Comparison of ENCODE assay signal across 8 cellular contexts in genomic region chr7:77537595-77538185, GRCh38. TPM values are rescaled to one million over a fixed set of nuclear protein-coding genes. Genes with fewer than 3 reads are reported as not detected.
DNase-seq lines count a peak whose midpoint lies in the region; ATAC-seq and TF ChIP-seq lines count a peak whose summit lies in the region.

No MANE protein-coding gene starts in this region.

- peaks cover 0 to 5% of the 10 kb centered on the region in 2 donors for H3K36me3 Mint-ChIP-seq in CD4-positive, alpha-beta memory T cell
- peaks cover 1% of the 10 kb centered on the region for H3K36me3 Mint-ChIP-seq in chondrocyte (ENCODE audit: low read depth)

- no peaks in the 10 kb centered on the region for H3K27me3 Mint-ChIP-seq in CD4-positive, alpha-beta memory T cell
- H3K27me3 Mint-ChIP-seq in chondrocyte (ENCODE audit: low read depth), result no peaks in the 10 kb centered on the region

- TF ChIP-seq POLR2A in NB4 (IDR thresholded peaks at IDR 0.05; ENCODE audit: extremely low read depth, insufficient read length), result no peak

- H3K4me3 ChIP-seq in CD4-positive, alpha-beta memory T cell (ENCODE audit: low read length in 2 of 2), result peak overlapping the region; percentile 45 to 79
- H3K4me3 ChIP-seq in NB4 (ENCODE audit: low read depth, low read length), result peak overlapping the region; percentile 97

- no peak for TF ChIP-seq CTCF in NB4 (IDR thresholded peaks at IDR 0.05; ENCODE audit: low read depth, low read length)
- TF ChIP-seq CTCF in chondrocyte (IDR thresholded peaks at IDR 0.05), result peak; percentile 17

- H3K4me3 Mint-ChIP-seq in CD4-positive, alpha-beta memory T cell, result peak overlapping the region; percentile 88 to 92 (median 90)
- peak overlapping the region; percentile 82 for H3K4me3 Mint-ChIP-seq in chondrocyte (ENCODE audit: unreplicated experiment)

- DNase-seq in CD4-positive, alpha-beta memory T cell, result peak; percentile 18 to 54 (median 27)
- DNase-seq in NB4 (ENCODE audit: low read depth), result peak; percentile 74
- peak; percentile 22 for DNase-seq in activated CD4-positive, alpha-beta T cell treated with anti-CD3 and anti-CD28 coated beads for 1 hour
- DNase-seq in chondrocyte (ENCODE audit: low spot score), result no peak
- DNase-seq in left kidney (ENCODE audit: low read depth, low spot score), result peak; percentile 85
- DNase-seq in stimulated activated CD4-positive, alpha-beta T cell treated with anti-CD3 and anti-CD28 coated beads, TNF-alpha, amount 100 ng/mL, for 1 hour (ENCODE audit: low read depth in 3 of 3, low spot score in 1 of 3), result peak in 2 of 3 donors; percentile 4 to 26
- no peak for DNase-seq in COLO829 (ENCODE audit: low spot score)

- H3K4me1 ChIP-seq in CD4-positive, alpha-beta memory T cell (ENCODE audit: insufficient read depth, low read length), result peaks cover 7% of the 10 kb centered on the region

- no peaks in the 10 kb centered on the region for H3K9me3 ChIP-seq in CD4-positive, alpha-beta memory T cell (ENCODE audit: control insufficient read depth in 1 of 2, low read length in 2 of 2)

- ATAC-seq in GM21619 (IDR thresholded peaks at IDR 0.05; ENCODE audit: unreplicated experiment), result peak; percentile 16

- CTCF ChIA-PET in CD4-positive, alpha-beta memory T cell (lab: Charles Lee; ENCODE audit: partially characterized antibody), result interaction anchor here (1.4 kb wide), 1 partner anchor 115 kb away, joined by 4 read pairs; no protein-coding TSS in a partner anchor

- peaks cover 10 to 36% (median 24%) of the 10 kb centered on the region in 4 donors for H3K4me1 Mint-ChIP-seq in CD4-positive, alpha-beta memory T cell
- H3K4me1 Mint-ChIP-seq in chondrocyte (ENCODE audit: low read depth), result peaks cover 44% of the 10 kb centered on the region

- no peaks in the 10 kb centered on the region for H3K27me3 ChIP-seq in CD4-positive, alpha-beta memory T cell (ENCODE audit: insufficient read depth, low read length)

- POLR2A ChIA-PET in CD4-positive, alpha-beta memory T cell (lab: Charles Lee; ENCODE audit: partially characterized antibody), result interaction anchor here (0.8 to 2.2 kb wide), 4 partner anchors 8 to 183 kb away, joined by 3 to 14 read pairs (median 4); partner anchors contain the start of gene GSAP

- peak overlapping the region; percentile 47 to 89 (median 80) for H3K27ac Mint-ChIP-seq in CD4-positive, alpha-beta memory T cell
- peak overlapping the region; percentile 86 for H3K27ac Mint-ChIP-seq in chondrocyte (ENCODE audit: unreplicated experiment)

- intact Hi-C loops in CD4-positive, alpha-beta memory T cell (cut with micrococcal nuclease), result loop anchor here (1.0 to 10.0 kb wide), 5 partner anchors 114 to 413 kb away; partner anchors contain the start of genes CCDC146, GSAP and RSBN1L

- peak overlapping the region; percentile 43 for H3K27ac ChIP-seq in CD4-positive, alpha-beta memory T cell (ENCODE audit: low read depth, low read length)

- no peaks in the 10 kb centered on the region for H3K36me3 ChIP-seq in CD4-positive, alpha-beta memory T cell (ENCODE audit: insufficient read depth, low read length)

- H3K9me3 Mint-ChIP-seq in CD4-positive, alpha-beta memory T cell, result no peaks in the 10 kb centered on the region
- H3K9me3 Mint-ChIP-seq in chondrocyte (ENCODE audit: low read depth), result no peaks in the 10 kb centered on the region

RNA-seq across cellular contexts. Expression of gene PTPN12, which starts 0.6 kb away (rescaled TPM):
- total RNA-seq in CD4-positive, alpha-beta memory T cell, result 10 to 100 TPM; 17.9 to 24.4 TPM
- 1 to 10 TPM in 1 of 2 donors, under 1 TPM in 1; 0.90 to 2.3 TPM for polyA plus RNA-seq in CD4-positive, alpha-beta memory T cell
- 68.2 to 72.0 TPM (median 69.3 TPM) in 3 replicates for total RNA-seq in chondrocyte

Comparison
In these comparisons a context has a peak if more than half of its experiments do, and no peak if none do; other contexts are left out.
1. DNase-seq: peak in CD4-positive, alpha-beta memory T cell (5 of 5), NB4 (single experiment), activated CD4-positive, alpha-beta T cell treated with anti-CD3 and anti-CD28 coated beads for 1 hour (single experiment), left kidney (single experiment) and stimulated activated CD4-positive, alpha-beta T cell treated with anti-CD3 and anti-CD28 coated beads, TNF-alpha, amount 100 ng/mL, for 1 hour (2 of 3); none in chondrocyte (single experiment) and COLO829 (single experiment).